9 cellular contexts compared by ENCODE assay signal in the genomic region with DNA sequence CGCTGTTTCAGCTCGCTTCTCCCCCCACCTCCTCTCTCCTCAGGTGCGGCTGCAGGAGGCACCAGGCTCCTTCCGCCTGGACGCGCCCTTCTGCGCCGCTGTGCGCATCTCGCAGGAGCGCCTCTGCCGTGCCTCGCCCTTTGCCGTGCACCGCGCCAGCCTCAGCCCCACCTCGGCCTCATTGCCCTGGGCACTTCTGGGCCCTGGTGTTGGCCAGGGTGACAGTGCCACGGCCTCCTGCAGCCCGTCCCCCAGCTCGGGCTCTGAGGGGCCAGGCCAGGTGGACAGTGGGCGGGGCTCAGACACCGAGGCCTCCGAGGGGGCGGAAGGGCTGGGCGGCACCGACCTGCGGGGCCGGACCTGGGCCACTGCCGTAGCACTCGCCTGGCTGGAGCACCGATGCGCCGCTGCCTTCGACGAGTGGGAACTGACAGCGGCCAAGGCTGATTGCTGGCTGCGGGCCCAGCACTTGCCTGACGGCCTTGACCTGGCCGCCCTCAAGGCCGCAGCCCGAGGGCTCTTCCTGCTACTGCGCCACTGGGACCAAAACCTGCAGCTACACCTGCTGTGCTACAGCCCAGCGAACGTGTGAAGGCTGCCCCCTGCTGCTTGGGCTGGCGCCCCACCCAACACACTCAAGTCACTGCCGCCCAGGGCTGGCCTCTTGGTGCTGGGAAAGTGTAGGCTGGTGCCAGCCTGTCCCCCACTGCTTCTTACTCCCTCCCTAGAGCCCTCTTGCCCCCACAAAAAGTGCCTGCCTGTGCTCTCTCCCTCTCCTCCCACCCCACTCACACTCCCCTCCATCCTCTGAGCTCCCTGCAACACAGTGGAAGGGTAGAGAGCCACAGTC. TPM values are rescaled to one million over a fixed set of nuclear protein-coding genes. Genes with fewer than 3 reads are reported as not detected.
A peak's percentile ranks its signal among the peaks of the same experiment; 100 is the strongest.
DNase-seq lines count a peak whose midpoint lies in the region; ATAC-seq and TF ChIP-seq lines count a peak whose summit lies in the region.
"Had no signal": no experiment of that assay in that cellular context is flagged by ENCODE, and none has a peak within 500 bp of the region (broad histone marks: within the 10 kb centered on the region; RNA-seq: fewer than 3 reads in every experiment).

No MANE protein-coding gene starts in this region.

- no peaks in the 10 kb centered on the region for H3K27me3 Mint-ChIP-seq in stimulated activated memory B cell treated with anti-CD40 and anti-IgM and Interleukin-4, amounts not matched to agents 10 μg/mL and 1 μg/mL and 100 μg/mL, for 72 hours

- no peak overlapping the region for H3K4me2 ChIP-seq in OCI-LY1 (ENCODE audit: low read length)

- H2AFZ ChIP-seq in OCI-LY1 (ENCODE audit: low read length): no peak overlapping the region

- H4K20me1 ChIP-seq in OCI-LY1 (ENCODE audit: insufficient read depth, low read length): no peaks in the 10 kb centered on the region

- DNase-seq in activated CD4-positive, CD25-positive, alpha-beta regulatory T cell treated with anti-CD3 and anti-CD28 coated beads, Interleukin-2, amount 50 U/mL, for 72 hours: no peak
- DNase-seq in A172 (ENCODE audit: low spot score) (no peak), midbrain (lab: John Stamatoyannopoulos, UW) (no peak), NCI-H1092 treated with DMSO at 0.1 percent for 48 hours (lab: John Stamatoyannopoulos, UW) (no peak)

- H3K79me2 ChIP-seq in OCI-LY1 (ENCODE audit: insufficient read depth, low read length): no peaks in the 10 kb centered on the region

- no peak for TF ChIP-seq POLR2A in gastroesophageal sphincter (IDR thresholded peaks at IDR 0.05)

- 15% methylated on average over 4 of the region's 46 CpGs; no CpG with 5 or more reads in 1 of the 2 donors for WGBS in gastroesophageal sphincter (ENCODE audit: low coverage in 1 of 2), 2 donors

- H3K36me3 ChIP-seq in OCI-LY1 (ENCODE audit: insufficient read depth, low read length): peaks cover 42% of the 10 kb centered on the region
- peaks cover 0 to 47% of the 10 kb centered on the region in 2 donors for H3K36me3 ChIP-seq in gastroesophageal sphincter

- ATAC-seq in activated CD4-positive, CD25-positive, alpha-beta regulatory T cell treated with anti-CD3 and anti-CD28 coated beads, Interleukin-2, amount 50 U/mL, for 24 hours: peak; percentile 7 to 20
- peak; percentile 50 for ATAC-seq in gastroesophageal sphincter
- peak; percentile 42 for ATAC-seq in stimulated activated memory B cell treated with anti-CD40 and anti-IgM and Interleukin-4, amounts not matched to agents 10 μg/mL and 1 μg/mL and 100 μg/mL, for 72 hours

- no peak overlapping the region for H3K9ac ChIP-seq in OCI-LY1 (ENCODE audit: low read length)

- H3K27ac ChIP-seq in OCI-LY1 (ENCODE audit: low read depth, low read length, poor library complexity, severe bottlenecking): no peak overlapping the region
- H3K27ac ChIP-seq in gastroesophageal sphincter: no peak overlapping the region

- H3K4me1 ChIP-seq in OCI-LY1 (ENCODE audit: insufficient read depth, low read length, severe bottlenecking) (no peaks in the 10 kb centered on the region), gastroesophageal sphincter (peaks cover 0 to 10% (median 6%) of the 10 kb centered on the region in 3 donors)

- no peaks in the 10 kb centered on the region for H3K9me3 Mint-ChIP-seq in stimulated activated memory B cell treated with anti-CD40 and anti-IgM and Interleukin-4, amounts not matched to agents 10 μg/mL and 1 μg/mL and 100 μg/mL, for 72 hours

- H3K9me3 ChIP-seq in OCI-LY1 (ENCODE audit: low read length) (no peaks in the 10 kb centered on the region), gastroesophageal sphincter (no peaks in the 10 kb centered on the region)

- H3K36me3 Mint-ChIP-seq in stimulated activated memory B cell treated with anti-CD40 and anti-IgM and Interleukin-4, amounts not matched to agents 10 μg/mL and 1 μg/mL and 100 μg/mL, for 72 hours: peaks cover 39% of the 10 kb centered on the region

- no peak overlapping the region for H3K27ac Mint-ChIP-seq in stimulated activated memory B cell treated with anti-CD40 and anti-IgM and Interleukin-4, amounts not matched to agents 10 μg/mL and 1 μg/mL and 100 μg/mL, for 72 hours

- peaks cover 10% of the 10 kb centered on the region for H3K4me1 Mint-ChIP-seq in stimulated activated memory B cell treated with anti-CD40 and anti-IgM and Interleukin-4, amounts not matched to agents 10 μg/mL and 1 μg/mL and 100 μg/mL, for 72 hours

- H3K27me3 ChIP-seq in OCI-LY1 (ENCODE audit: insufficient read depth, low read length): no peaks in the 10 kb centered on the region
- peaks cover 47% of the 10 kb centered on the region for H3K27me3 ChIP-seq in gastroesophageal sphincter

- no peak for TF ChIP-seq EP300 in gastroesophageal sphincter (IDR thresholded peaks at IDR 0.05)

- H3K9me2 ChIP-seq in OCI-LY1 (ENCODE audit: low read depth, low read length): no peaks in the 10 kb centered on the region

- no peak overlapping the region for H3K4me3 Mint-ChIP-seq in stimulated activated memory B cell treated with anti-CD40 and anti-IgM and Interleukin-4, amounts not matched to agents 10 μg/mL and 1 μg/mL and 100 μg/mL, for 72 hours

- no peak overlapping the region for H3K4me3 ChIP-seq in OCI-LY1 (ENCODE audit: low read depth, low read length, poor library complexity, severe bottlenecking)
- H3K4me3 ChIP-seq in gastroesophageal sphincter: no peak overlapping the region

- no peaks in the 10 kb centered on the region for H3F3A ChIP-seq in OCI-LY1 (ENCODE audit: insufficient read depth, low read length)

- TF ChIP-seq CTCF in OCI-LY1 (IDR thresholded peaks at IDR 0.05; ENCODE audit: low read length) (peak; percentile 69), gastroesophageal sphincter (IDR thresholded peaks at IDR 0.05) (peak in 3 of 4 experiments; percentile 28 to 62 (median 46))

RNA-seq across cellular contexts. Expression of a gene that starts 7.1 kb away (rescaled TPM):
- total RNA-seq in gastroesophageal sphincter: 10 to 100 TPM; 30.0 to 62.6 (median 38.6) TPM
- 57.5 and 68.3 TPM in 2 replicates for total RNA-seq in A172 (2014; rRNA removed; shearing (Covaris generic))

RNA-seq across cellular contexts. Expression of a gene that starts 7.8 kb away (rescaled TPM):
- 1 to 10 TPM; 1.4 to 3.8 (median 2.2) TPM for total RNA-seq in gastroesophageal sphincter
- total RNA-seq in A172 (2014; rRNA removed; shearing (Covaris generic)): 7.8 and 8.2 TPM in 2 replicates

RNA-seq across cellular contexts. Expression of a gene that starts 12.3 kb away (rescaled TPM):
- total RNA-seq in gastroesophageal sphincter: under 1 TPM in 2 of 4 donors, not detected in 2; 0.10 to 0.54 TPM
- 0.36 and 0.72 TPM in 2 replicates for total RNA-seq in A172 (2014; rRNA removed; shearing (Covaris generic))
- total RNA-seq: skeletal muscle tissue had no signal

RNA-seq across cellular contexts. Expression of a gene that starts 19.7 kb away (rescaled TPM):
- total RNA-seq in gastroesophageal sphincter: not detected
- total RNA-seq in A172 (2014; rRNA removed; shearing (Covaris generic)): 1.6 and 1.8 TPM in 2 replicates
- total RNA-seq: skeletal muscle tissue had no signal

RNA-seq across cellular contexts. Expression of a gene that starts 34.1 kb away (rescaled TPM):
- total RNA-seq in gastroesophageal sphincter: under 1 TPM; 0.12 to 0.67 (median 0.52) TPM
- total RNA-seq in A172 (2014; rRNA removed; shearing (Covaris generic)): not detected in 2 replicates
- total RNA-seq: skeletal muscle tissue had no signal
